Comparison of ENCODE assay signal across 30 cellular contexts in the genomic region with DNA sequence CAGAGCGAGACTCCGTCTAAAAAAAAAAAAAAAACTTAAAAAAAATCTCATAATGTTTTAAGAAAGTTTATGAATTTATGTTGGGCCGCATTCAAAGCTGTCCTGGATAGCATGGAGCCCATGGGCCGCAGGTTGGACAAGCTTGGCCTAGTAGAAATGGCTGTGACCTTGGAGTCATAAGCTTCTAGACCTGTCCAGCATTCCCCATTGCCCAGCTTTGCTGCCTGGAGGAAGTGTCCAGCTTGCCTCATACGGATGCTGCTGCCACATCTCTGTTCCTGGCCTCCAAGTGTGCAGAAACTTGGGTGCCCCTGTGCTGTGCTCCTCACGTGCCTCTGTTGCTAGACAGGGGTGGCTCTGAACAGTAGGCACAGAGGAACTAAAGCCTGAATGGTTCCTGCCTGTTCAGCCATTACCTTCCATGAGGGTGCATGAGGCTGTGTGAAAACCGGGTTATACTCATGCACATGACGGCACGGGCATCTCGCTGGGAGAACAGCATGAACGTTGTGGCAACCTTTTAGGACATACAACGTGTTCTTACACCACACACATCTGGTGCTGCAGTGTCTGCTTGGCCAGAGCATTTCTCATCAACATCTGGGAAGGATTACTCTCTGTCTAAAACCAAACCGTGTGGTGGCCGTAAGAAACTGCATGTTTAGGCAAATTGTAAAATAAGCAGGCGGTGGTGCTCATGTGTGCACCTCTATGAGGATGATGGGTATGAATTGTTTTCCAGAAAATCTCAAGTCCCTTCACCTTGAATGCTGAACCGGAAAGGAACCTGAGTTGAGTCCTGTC. TPM values are rescaled to one million over a fixed set of nuclear protein-coding genes. Genes with fewer than 3 reads are reported as not detected.
DNase-seq lines count a peak whose midpoint lies in the region; ATAC-seq and TF ChIP-seq lines count a peak whose summit lies in the region.
"Had no signal": no experiment of that assay in that cellular context is flagged by ENCODE, and none has a peak within 500 bp of the region (broad histone marks: within the 10 kb centered on the region; RNA-seq: fewer than 3 reads in every experiment).

No MANE protein-coding gene starts in this region.

- H3K27ac Mint-ChIP-seq in endodermal cell: no peak overlapping the region
- H3K27ac Mint-ChIP-seq in activated CD8-positive, alpha-beta T cell treated with anti-CD3 and anti-CD28 coated beads, Interleukin-2, amount 10 ng/mL, durations not matched to agents 7 days and 5 days: no peak overlapping the region
- H3K27ac Mint-ChIP-seq: activated CD4-positive, alpha-beta T cell treated with anti-CD3 and anti-CD28 coated beads for 36 hours; activated naive CD4-positive, alpha-beta T cell treated with anti-CD3 and anti-CD28 coated beads, Interleukin-2, amount 50 U/mL, for 72 hours; activated T-helper 2 cell treated with anti-CD3 and anti-CD28 coated beads, Interferon-gamma antibody, Interleukin-2, Interleukin-4, amounts not matched to agents 10 μg/mL and 5 μg/mL and 100 μg/mL, durations not matched to agents 14 hours and 24 hours and 36 hours; natural killer cell had no signal

- H3K27me3 Mint-ChIP-seq in endodermal cell (ENCODE audit: insufficient read depth): no peaks in the 10 kb centered on the region
- H3K27me3 Mint-ChIP-seq in activated CD8-positive, alpha-beta T cell treated with anti-CD3 and anti-CD28 coated beads, Interleukin-2, amount 10 ng/mL, durations not matched to agents 7 days and 5 days (ENCODE audit: low read depth): no peaks in the 10 kb centered on the region
- H3K27me3 Mint-ChIP-seq: activated CD4-positive, alpha-beta T cell treated with anti-CD3 and anti-CD28 coated beads for 36 hours had no signal

- H3K4me3 ChIP-seq in AG10803 (ENCODE audit: low read length): no peak overlapping the region
- H3K4me3 ChIP-seq in HFF-Myc (replicated peaks; ENCODE audit: low read depth, low read length): no peak overlapping the region
- no peak overlapping the region for H3K4me3 ChIP-seq in endodermal cell (ENCODE audit: low read length)
- H3K4me3 ChIP-seq in foreskin fibroblast (ENCODE audit: low read depth in 1 of 2, low read length in 2 of 2): no peak overlapping the region
- H3K4me3 ChIP-seq: A549; BLaER1 treated with 17β-estradiol and CSF1 and Interleukin-3, amounts not matched to agents 10 nM and 100 nM; mucosa of descending colon; psoas muscle; tibial artery had no signal

- H3K27me3 ChIP-seq in endodermal cell (ENCODE audit: control insufficient read depth, insufficient read depth, low read length, poor library complexity, severe bottlenecking): no peaks in the 10 kb centered on the region
- H3K27me3 ChIP-seq: BLaER1 treated with 17β-estradiol and CSF1 and Interleukin-3, amounts not matched to agents 10 nM and 100 nM; tibial artery had no signal

- CTCF ChIA-PET in activated CD8-positive, alpha-beta T cell treated with anti-CD3 and anti-CD28 coated beads, Interleukin-2, amount 10 ng/mL, durations not matched to agents 7 days and 5 days (lab: Charles Lee): no interaction called here

- H3K9ac ChIP-seq in endodermal cell (ENCODE audit: extremely low read depth, low read length, poor library complexity, severe bottlenecking): no peak overlapping the region
- H3K9ac ChIP-seq: BLaER1 treated with 17β-estradiol and CSF1 and Interleukin-3, amounts not matched to agents 10 nM and 100 nM had no signal

- WGBS in endodermal cell (ENCODE audit: insufficient coverage in 1 of 2, insufficient read length in 1 of 2), 2 experiments: 91 to 93% methylated on average over 13 to 14 of the region's 16 CpGs

- H3K4me1 ChIP-seq in endodermal cell (ENCODE audit: control insufficient read depth, insufficient read depth, low read length): no peaks in the 10 kb centered on the region

- no peak for ATAC-seq in HG03175 (IDR thresholded peaks at IDR 0.05; ENCODE audit: unreplicated experiment)
- ATAC-seq in activated CD8-positive, alpha-beta T cell treated with anti-CD3 and anti-CD28 coated beads, Interleukin-2, amount 10 ng/mL, durations not matched to agents 7 days and 5 days: no peak
- ATAC-seq: A549; activated CD4-positive, alpha-beta T cell treated with anti-CD3 and anti-CD28 coated beads for 36 hours; activated naive CD4-positive, alpha-beta T cell treated with anti-CD3 and anti-CD28 coated beads, Interleukin-2, amount 50 U/mL, for 72 hours; mucosa of descending colon; natural killer cell; psoas muscle had no signal

- no peak overlapping the region for H3K27ac ChIP-seq in endodermal cell (ENCODE audit: low read depth, low read length)
- H3K27ac ChIP-seq: A549; BLaER1 treated with 17β-estradiol and CSF1 and Interleukin-3, amounts not matched to agents 10 nM and 100 nM; epithelial cell of prostate; HL-60; psoas muscle; tibial artery had no signal

- DNase-seq in AG10803 (ENCODE audit: low read depth): peak; percentile 90
- peak; percentile 78 for DNase-seq in HFF-Myc (ENCODE audit: extremely low read depth, low read depth)
- no peak for DNase-seq in endodermal cell
- DNase-seq in foreskin fibroblast: peak; percentile 66 to 89
- DNase-seq in C1 segment of cervical spinal cord (lab: John Stamatoyannopoulos, UW): no peak
- no peak for DNase-seq in activated CD8-positive, alpha-beta T cell treated with anti-CD3 and anti-CD28 coated beads, Interleukin-2, amount 10 ng/mL, durations not matched to agents 7 days and 5 days
- no peak for DNase-seq in GDM1 (lab: John Stamatoyannopoulos, UW)
- DNase-seq: activated CD4-positive, alpha-beta T cell treated with anti-CD3 and anti-CD28 coated beads for 36 hours; DMS53; GOT3; hypothalamus; KG1; left cardiac atrium; mucosa of descending colon; natural killer cell; NCI-H2029 treated with DMSO at 0.1 percent for 48 hours; NCI-H345; NCI-H69; occipital lobe; psoas muscle; SHP77; stimulated activated CD4-positive, alpha-beta T cell treated with anti-CD3 and anti-CD28 coated beads, Interleukin-4, amount 100 ng/mL, for 24 hours; tibial artery had no signal

- peaks cover 4% of the 10 kb centered on the region for H3K4me1 Mint-ChIP-seq in endodermal cell
- no peaks in the 10 kb centered on the region for H3K4me1 Mint-ChIP-seq in activated CD8-positive, alpha-beta T cell treated with anti-CD3 and anti-CD28 coated beads, Interleukin-2, amount 10 ng/mL, durations not matched to agents 7 days and 5 days (ENCODE audit: low read depth)
- H3K4me1 Mint-ChIP-seq: activated CD4-positive, alpha-beta T cell treated with anti-CD3 and anti-CD28 coated beads for 36 hours; natural killer cell had no signal

- H3K4me3 Mint-ChIP-seq in endodermal cell: no peak overlapping the region
- H3K4me3 Mint-ChIP-seq in activated CD8-positive, alpha-beta T cell treated with anti-CD3 and anti-CD28 coated beads, Interleukin-2, amount 10 ng/mL, durations not matched to agents 7 days and 5 days: no peak overlapping the region
- H3K4me3 Mint-ChIP-seq: activated CD4-positive, alpha-beta T cell treated with anti-CD3 and anti-CD28 coated beads for 36 hours; natural killer cell had no signal

- H3K9me3 Mint-ChIP-seq in endodermal cell: no peaks in the 10 kb centered on the region
- H3K9me3 Mint-ChIP-seq in activated CD8-positive, alpha-beta T cell treated with anti-CD3 and anti-CD28 coated beads, Interleukin-2, amount 10 ng/mL, durations not matched to agents 7 days and 5 days (ENCODE audit: insufficient read depth): no peaks in the 10 kb centered on the region
- H3K9me3 Mint-ChIP-seq: activated naive CD4-positive, alpha-beta T cell treated with anti-CD3 and anti-CD28 coated beads, Interleukin-2, amount 50 U/mL, for 72 hours; activated T-helper 2 cell treated with anti-CD3 and anti-CD28 coated beads, Interferon-gamma antibody, Interleukin-2, Interleukin-4, amounts not matched to agents 10 μg/mL and 5 μg/mL and 100 μg/mL, durations not matched to agents 14 hours and 24 hours and 36 hours; natural killer cell had no signal

- POLR2A ChIA-PET in activated CD8-positive, alpha-beta T cell treated with anti-CD3 and anti-CD28 coated beads, Interleukin-2, amount 10 ng/mL, durations not matched to agents 7 days and 5 days (lab: Charles Lee): no interaction called here

- no peaks in the 10 kb centered on the region for H3K36me3 Mint-ChIP-seq in endodermal cell (ENCODE audit: low read depth)
- H3K36me3 Mint-ChIP-seq in activated CD8-positive, alpha-beta T cell treated with anti-CD3 and anti-CD28 coated beads, Interleukin-2, amount 10 ng/mL, durations not matched to agents 7 days and 5 days (ENCODE audit: low read depth): no peaks in the 10 kb centered on the region
- H3K36me3 Mint-ChIP-seq: activated naive CD4-positive, alpha-beta T cell treated with anti-CD3 and anti-CD28 coated beads, Interleukin-2, amount 50 U/mL, for 72 hours; natural killer cell had no signal

- H3K9me3 ChIP-seq in endodermal cell (ENCODE audit: control insufficient read depth, low read length): no peaks in the 10 kb centered on the region
- H3K9me3 ChIP-seq: A549, mucosa of descending colon, psoas muscle, tibial artery had no signal

- peak; percentile 61 for TF ChIP-seq CTCF in AG10803 (conservative IDR thresholded peaks at IDR 0.05; ENCODE audit: low read length)
- TF ChIP-seq CTCF in HFF-Myc (IDR thresholded peaks at IDR 0.05; ENCODE audit: low read depth, low read length, missing control alignments): no peak
- peak; percentile 30 for TF ChIP-seq CTCF in endodermal cell (conservative IDR thresholded peaks at IDR 0.05)
- TF ChIP-seq CTCF in foreskin fibroblast (IDR thresholded peaks at IDR 0.05; ENCODE audit: low read depth, low read length): no peak

- H3K36me3 ChIP-seq in endodermal cell (ENCODE audit: control insufficient read depth, insufficient read depth, low read length): no peaks in the 10 kb centered on the region
- H3K36me3 ChIP-seq: BLaER1 treated with 17β-estradiol and CSF1 and Interleukin-3, amounts not matched to agents 10 nM and 100 nM; tibial artery had no signal

RNA-seq across cellular contexts. Expression of gene FHOD3, which starts 38.2 kb away (rescaled TPM):
- total RNA-seq in endodermal cell: 1 to 10 TPM; 2.8 to 3.1 TPM
- 20.7 TPM for polyA plus RNA-seq in endodermal cell (2013, experiment 1 of 2)
- 21.9 TPM for polyA plus RNA-seq in endodermal cell (2013, experiment 2 of 2)
- total RNA-seq in activated CD8-positive, alpha-beta T cell treated with anti-CD3 and anti-CD28 coated beads, Interleukin-2, amount 10 ng/mL, durations not matched to agents 7 days and 5 days: not detected
- total RNA-seq: activated CD4-positive, alpha-beta T cell treated with anti-CD3 and anti-CD28 coated beads for 36 hours; activated naive CD4-positive, alpha-beta T cell treated with anti-CD3 and anti-CD28 coated beads, Interleukin-2, amount 50 U/mL, for 72 hours; activated T-helper 2 cell treated with anti-CD3 and anti-CD28 coated beads, Interferon-gamma antibody, Interleukin-2, Interleukin-4, amounts not matched to agents 10 μg/mL and 5 μg/mL and 100 μg/mL, durations not matched to agents 14 hours and 24 hours and 36 hours; natural killer cell had no signal

Comparison
In these comparisons a context has a peak if more than half of its experiments do, and no peak if none do; other contexts are left out.
1. DNase-seq: peak in AG10803 (single experiment), HFF-Myc (single experiment) and foreskin fibroblast (2 of 2); none in endodermal cell (single experiment), C1 segment of cervical spinal cord (0 of 14), activated CD8-positive, alpha-beta T cell treated with anti-CD3 and anti-CD28 coated beads, Interleukin-2, amount 10 ng/mL, durations not matched to agents 7 days and 5 days (single experiment) and GDM1 (single experiment).
2. CTCF ChIP-seq: peak in AG10803 (single experiment) and endodermal cell (single experiment); none in HFF-Myc (single experiment) and foreskin fibroblast (single experiment).